8 cellular contexts compared by ENCODE assay signal in genomic region chr20:35277531-35278395, GRCh38. TPM values are rescaled to one million over a fixed set of nuclear protein-coding genes. Genes with fewer than 3 reads are reported as not detected.
DNase-seq lines count a peak whose midpoint lies in the region; ATAC-seq and TF ChIP-seq lines count a peak whose summit lies in the region.

MMP24OS (minus strand) TSS chr20:35278122; CDS start chr20:35277929, 193 bp downstream.

- H3K9me3 ChIP-seq in NT2/D1 (ENCODE audit: insufficient read depth, low read length): no peaks in the 10 kb centered on the region
- no peaks in the 10 kb centered on the region for H3K9me3 ChIP-seq in mononuclear cell (ENCODE audit: low read depth, low read length)

- ATAC-seq in GM19438 (IDR thresholded peaks at IDR 0.05; ENCODE audit: low read depth, unreplicated experiment) (peak; percentile 82), HG03571 (IDR thresholded peaks at IDR 0.05; ENCODE audit: unreplicated experiment) (peak; percentile 72)

- H3K9ac ChIP-seq in NT2/D1 (ENCODE audit: insufficient read length, low read depth): peak within 1 kb of the TSS; percentile 89

- H3K4me1 ChIP-seq in NT2/D1 (ENCODE audit: insufficient read depth, insufficient read length) (peaks cover 18% of the 10 kb centered on the region), mononuclear cell (ENCODE audit: insufficient read depth, low read length) (peaks cover 11% of the 10 kb centered on the region)

- TF ChIP-seq CTCF in epithelial cell of esophagus (IDR thresholded peaks at IDR 0.05; ENCODE audit: insufficient read depth, low read depth, low read length, missing control alignments): peak; percentile 22

- H3K36me3 ChIP-seq in NT2/D1 (ENCODE audit: insufficient read depth, insufficient read length, low read length): peaks cover 87% of the 10 kb centered on the region

- H3K4me3 ChIP-seq in NT2/D1 (ENCODE audit: insufficient read length, low read depth) (peak within 1 kb of the TSS; percentile 67), epithelial cell of esophagus (ENCODE audit: low read length) (peak within 1 kb of the TSS; percentile 76), mononuclear cell (ENCODE audit: low read length) (peak within 1 kb of the TSS; percentile 85)

- H3K27me3 ChIP-seq in NT2/D1 (ENCODE audit: insufficient read depth, insufficient read length) (no peaks in the 10 kb centered on the region), mononuclear cell (ENCODE audit: insufficient read depth, low read length) (no peaks in the 10 kb centered on the region)

- DNase-seq in COLO668 (lab: John Stamatoyannopoulos, UW; ENCODE audit: unreplicated experiment): peak; percentile 97
- peak; percentile 90 for DNase-seq in NT2/D1 (ENCODE audit: low read depth, low spot score)
- DNase-seq in activated T-cell treated with anti-CD3 and anti-CD28 coated beads for 1 hour (ENCODE audit: low read depth): peak; percentile 80
- DNase-seq in epithelial cell of esophagus (ENCODE audit: low read depth): peak; percentile 85
- DNase-seq in stimulated activated CD8-positive, alpha-beta memory T cell treated with anti-CD3 and anti-CD28 coated beads, Interleukin-2, amount 100 ng/mL, for 48 hours (ENCODE audit: low read depth in 2 of 2): peak; percentile 87 to 89

RNA-seq across cellular contexts. Expression of gene MMP24OS, which starts in this region (rescaled TPM):
- total RNA-seq in mononuclear cell: 20.1 TPM

Comparison
In these comparisons a context has a peak if more than half of its experiments do, and no peak if none do; other contexts are left out.
1. Peak in every context shown above with its lines: DNase-seq, ATAC-seq and H3K4me3 ChIP-seq.